9 cellular contexts compared by ENCODE assay signal in genomic region chr5:132754947-132755346, GRCh38. TPM values are rescaled to one million over a fixed set of nuclear protein-coding genes. Genes with fewer than 3 reads are reported as not detected.
DNase-seq lines count a peak whose midpoint lies in the region; ATAC-seq and TF ChIP-seq lines count a peak whose summit lies in the region.
"Had no signal": no experiment of that assay in that cellular context is flagged by ENCODE, and none has a peak within 500 bp of the region (broad histone marks: within the 10 kb centered on the region; RNA-seq: fewer than 3 reads in every experiment).

No MANE protein-coding gene starts in this region.

- in situ Hi-C loops in KBM-7 (cut with MboI; ENCODE audit: low pct_unique_long_range_greater_than_20kb, low sequenced_read_pairs): no loop called here
- in situ Hi-C loops in brain microvascular endothelial cell (cut with HindIII; ENCODE audit: low pct_ligation_motif_present, low sequenced_read_pairs): no loop called here

- H3K27me3 ChIP-seq in brain microvascular endothelial cell (replicated peaks): no peaks in the 10 kb centered on the region
- H3K27me3 ChIP-seq: adrenal gland, SJCRH30 had no signal

- H3K36me3 ChIP-seq in brain microvascular endothelial cell (replicated peaks): peaks cover 14% of the 10 kb centered on the region
- H3K36me3 ChIP-seq: SJCRH30 had no signal

- H3K4me3 ChIP-seq in brain microvascular endothelial cell (ENCODE audit: low read depth, low read length): no peak overlapping the region
- H3K4me3 ChIP-seq: adrenal gland, SJCRH30 had no signal

- peak; percentile 52 for TF ChIP-seq CTCF in brain microvascular endothelial cell (IDR thresholded peaks at IDR 0.05; ENCODE audit: low read depth, low read length, missing control alignments)

- ATAC-seq in GM19395 (IDR thresholded peaks at IDR 0.05; ENCODE audit: unreplicated experiment): no peak

- no peak overlapping the region for H3K27ac ChIP-seq in brain microvascular endothelial cell
- H3K27ac ChIP-seq: adrenal gland, SJCRH30 had no signal

- peak; percentile 61 for DNase-seq in ELF-1 (ENCODE audit: low read depth, low spot score)
- DNase-seq in KBM-7: peak; percentile 59
- peak; percentile 28 for DNase-seq in brain microvascular endothelial cell
- DNase-seq in lung microvascular endothelial cell (ENCODE audit: low read depth in 2 of 2): peak; percentile 44 to 48
- DNase-seq in NCI-H1105 treated with DMSO at 0.1 percent for 48 hours (lab: John Stamatoyannopoulos, UW): no peak
- no peak for DNase-seq in SKM-1 treated with dmso at 0.1 percent for 144 hours (lab: John Stamatoyannopoulos, UW; ENCODE audit: unreplicated experiment)
- DNase-seq: SJCRH30 had no signal

RNA-seq across cellular contexts. Expression of gene CCNI2, which starts 7.7 kb away (rescaled TPM):
- under 0.01 TPM in 1 of 2 replicates, not detected in the other for total RNA-seq in lung microvascular endothelial cell
- total RNA-seq: SJCRH30 had no signal

RNA-seq across cellular contexts. Expression of gene KIF3A, which starts 17.6 kb away (rescaled TPM):
- total RNA-seq in lung microvascular endothelial cell: 3.9 and 4.2 TPM in 2 replicates

RNA-seq across cellular contexts. Expression of gene SEPTIN8, which starts 22.1 kb away (rescaled TPM):
- total RNA-seq in lung microvascular endothelial cell: 29.2 and 30.7 TPM in 2 replicates

RNA-seq across cellular contexts. Expression of gene SOWAHA, which starts 58.2 kb away (rescaled TPM):
- total RNA-seq in lung microvascular endothelial cell: not detected in 2 replicates

Comparison
In these comparisons a context has a peak if more than half of its experiments do, and no peak if none do; other contexts are left out.
1. DNase-seq: peak in ELF-1 (single experiment), KBM-7 (single experiment), brain microvascular endothelial cell (single experiment) and lung microvascular endothelial cell (2 of 2); none in NCI-H1105 treated with DMSO at 0.1 percent for 48 hours (single experiment) and SKM-1 treated with dmso at 0.1 percent for 144 hours (single experiment).